ENCODE assay signal across 8 cellular contexts in the genomic region with DNA sequence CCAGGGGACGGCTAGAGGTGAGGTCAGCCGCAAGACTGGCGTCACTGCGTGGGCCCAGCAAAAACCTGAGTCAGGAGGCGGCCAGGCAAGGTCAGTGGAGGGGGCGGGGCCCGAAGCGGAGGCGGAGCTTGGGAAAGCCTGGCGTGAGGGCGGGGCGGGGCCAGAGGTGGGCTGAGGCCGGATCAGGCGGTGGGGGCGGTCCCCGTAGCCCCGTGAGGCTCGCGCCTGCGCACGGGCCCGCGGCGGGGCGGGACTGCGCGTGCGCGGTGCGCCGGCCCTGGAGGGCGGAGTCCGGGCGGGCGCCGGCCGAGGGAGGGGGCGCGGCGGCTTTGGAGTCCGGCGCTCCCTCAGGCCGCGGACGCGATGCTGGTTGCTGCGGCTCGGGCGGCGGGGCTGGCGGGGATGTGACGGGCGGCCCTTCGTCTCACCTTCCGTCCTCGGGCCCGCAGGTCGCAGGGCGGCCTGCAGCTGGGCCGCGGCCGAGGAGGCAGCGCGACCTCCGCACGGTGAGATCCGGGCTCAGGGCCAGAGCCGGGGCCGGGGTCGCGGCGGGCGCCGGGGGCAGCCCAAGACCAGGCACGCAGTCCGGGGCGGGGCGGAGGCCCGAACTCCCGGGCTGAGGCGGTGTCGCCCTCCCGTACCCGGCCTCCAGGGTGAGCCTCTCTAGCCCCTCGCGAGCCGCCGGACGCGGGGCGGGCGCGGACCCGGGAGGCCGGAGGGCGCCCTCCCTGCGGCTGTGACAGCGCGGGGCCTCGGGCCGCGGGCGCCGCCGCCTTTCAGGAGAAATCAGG. TPM values are rescaled to one million over a fixed set of nuclear protein-coding genes. Genes with fewer than 3 reads are reported as not detected.
A peak's percentile ranks its signal among the peaks of the same experiment; 100 is the strongest.
DNase-seq lines count a peak whose midpoint lies in the region; ATAC-seq and TF ChIP-seq lines count a peak whose summit lies in the region.

A gene with protein sequence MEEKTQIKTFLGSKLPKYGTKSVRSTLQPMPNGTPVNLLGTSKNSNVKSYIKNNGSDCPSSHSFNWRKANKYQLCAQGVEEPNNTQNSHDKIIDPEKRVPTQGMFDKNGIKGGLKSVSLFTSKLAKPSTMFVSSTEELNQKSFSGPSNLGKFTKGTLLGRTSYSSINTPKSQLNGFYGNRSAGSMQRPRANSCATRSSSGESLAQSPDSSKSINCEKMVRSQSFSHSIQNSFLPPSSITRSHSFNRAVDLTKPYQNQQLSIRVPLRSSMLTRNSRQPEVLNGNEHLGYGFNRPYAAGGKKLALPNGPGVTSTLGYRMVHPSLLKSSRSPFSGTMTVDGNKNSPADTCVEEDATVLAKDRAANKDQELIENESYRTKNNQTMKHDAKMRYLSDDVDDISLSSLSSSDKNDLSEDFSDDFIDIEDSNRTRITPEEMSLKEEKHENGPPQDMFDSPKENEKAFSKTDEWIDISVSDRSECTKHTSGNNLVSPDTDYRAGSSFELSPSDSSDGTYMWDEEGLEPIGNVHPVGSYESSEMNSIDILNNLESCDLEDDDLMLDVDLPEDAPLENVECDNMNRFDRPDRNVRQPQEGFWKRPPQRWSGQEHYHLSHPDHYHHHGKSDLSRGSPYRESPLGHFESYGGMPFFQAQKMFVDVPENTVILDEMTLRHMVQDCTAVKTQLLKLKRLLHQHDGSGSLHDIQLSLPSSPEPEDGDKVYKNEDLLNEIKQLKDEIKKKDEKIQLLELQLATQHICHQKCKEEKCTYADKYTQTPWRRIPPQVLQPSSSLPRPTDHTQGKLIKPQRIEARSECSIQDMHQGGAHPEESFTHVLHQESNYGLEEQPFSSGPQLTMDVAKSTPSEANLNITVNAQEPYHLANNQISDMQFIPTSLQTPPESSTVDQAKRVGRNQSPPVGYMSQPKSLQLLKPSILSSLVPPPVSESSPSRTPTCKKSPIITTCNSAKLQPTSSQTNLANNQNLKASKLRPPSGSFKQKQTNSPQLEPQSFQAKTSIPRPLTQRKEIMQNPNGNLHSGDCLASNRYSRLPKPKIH (plus strand): TSS at position 287 of the 791 bp plus-strand sequence. CDS start 42,464 bp downstream, outside the sequence.

- peak; percentile 18; the same call in 1 of the 2 replicates for TF ChIP-seq CTCF in GM12874 (IDR thresholded peaks at IDR 0.05; ENCODE audit: insufficient read depth, low read depth, low read length)
- no peak for TF ChIP-seq CTCF in NB4 (IDR thresholded peaks at IDR 0.05; ENCODE audit: low read depth, low read length)
- peak in 3 of 6 experiments; percentile 13 to 32 (median 16) for TF ChIP-seq CTCF in adrenal gland (IDR thresholded peaks at IDR 0.05)
- TF ChIP-seq CTCF in heart left ventricle (IDR thresholded peaks at IDR 0.05): peak in 2 of 12 donors; percentile 11 to 25
- TF ChIP-seq CTCF in upper lobe of left lung (IDR thresholded peaks at IDR 0.05): peak in 3 of 6 experiments; percentile 26 to 59 (median 56)

- H3K27ac ChIP-seq in adrenal gland (peak within 1 kb of the TSS; percentile 80 to 99 (median 87)), heart left ventricle (peak within 1 kb of the TSS; percentile 88 to 99 (median 97)), upper lobe of left lung (peak within 1 kb of the TSS; percentile 88 to 99 (median 96))

- peak; percentile 36 for TF ChIP-seq POLR2A in NB4 (IDR thresholded peaks at IDR 0.05; ENCODE audit: extremely low read depth, insufficient read length)
- peak; percentile 92 to 93 for TF ChIP-seq POLR2A in adrenal gland (IDR thresholded peaks at IDR 0.05)
- TF ChIP-seq POLR2A in heart left ventricle (IDR thresholded peaks at IDR 0.05): peak; percentile 56 to 85
- peak; percentile 35 to 94 (median 90) for TF ChIP-seq POLR2A in upper lobe of left lung (IDR thresholded peaks at IDR 0.05)

- ATAC-seq in HG02571 (IDR thresholded peaks at IDR 0.05; ENCODE audit: unreplicated experiment) (peak; percentile 65), heart left ventricle (peak; percentile 97 to 99 (median 98)), upper lobe of left lung (ENCODE audit: low FRiP score in 2 of 2) (peak; percentile 98)

- peak within 1 kb of the TSS; percentile 52 for H3K4me3 ChIP-seq in NB4 (ENCODE audit: low read depth, low read length)
- peak within 1 kb of the TSS in 3 of 4 donors; percentile 55 to 98 (median 90) for H3K4me3 ChIP-seq in adrenal gland
- peak within 1 kb of the TSS; percentile 66 to 100 (median 90) for H3K4me3 ChIP-seq in heart left ventricle
- H3K4me3 ChIP-seq in upper lobe of left lung: peak within 1 kb of the TSS; percentile 56 to 96 (median 90)

- H3K9me3 ChIP-seq in adrenal gland (replicated peaks in 1 of 3): no peaks in the 10 kb centered on the region
- no peaks in the 10 kb centered on the region for H3K9me3 ChIP-seq in heart left ventricle
- H3K9me3 ChIP-seq in upper lobe of left lung: no peaks in the 10 kb centered on the region

- no peak for TF ChIP-seq EP300 in upper lobe of left lung (IDR thresholded peaks at IDR 0.05)

- H3K36me3 ChIP-seq in adrenal gland (replicated peaks in 1 of 2) (no peaks in the 10 kb centered on the region), heart left ventricle (no peaks in the 10 kb centered on the region), upper lobe of left lung (no peaks in the 10 kb centered on the region)

- intact Hi-C loops in adrenal gland (cut with DNase I) (no loop called here), heart left ventricle (cut with DNase I) (no loop called here), posterior vena cava (cut with DNase I) (no loop called here)

- H3K4me1 ChIP-seq in adrenal gland (replicated peaks in 1 of 2): peaks cover 6 to 25% of the 10 kb centered on the region in 2 donors
- peaks cover 0 to 47% (median 21%) of the 10 kb centered on the region in 12 donors for H3K4me1 ChIP-seq in heart left ventricle
- H3K4me1 ChIP-seq in upper lobe of left lung: peaks cover 16 to 41% (median 22%) of the 10 kb centered on the region in 4 donors

- peak; percentile 90 for DNase-seq in NB4 (ENCODE audit: low read depth)
- DNase-seq in T-helper 1 cell: peak; percentile 86 to 91 (median 88)
- peak; percentile 98 to 100 (median 99) for DNase-seq in adrenal gland
- DNase-seq in heart left ventricle: peak; percentile 98 to 99 (median 99)
- DNase-seq in posterior vena cava (ENCODE audit: low spot score): peak; percentile 99
- peak; percentile 99 to 100 for DNase-seq in upper lobe of left lung

- H3K27me3 ChIP-seq in adrenal gland: no peaks in the 10 kb centered on the region
- no peaks in the 10 kb centered on the region for H3K27me3 ChIP-seq in heart left ventricle
- H3K27me3 ChIP-seq in upper lobe of left lung: no peaks in the 10 kb centered on the region

- WGBS in adrenal gland, 4 donors: 0 to 2% (median 0%) methylated on average over 12 to 105 of the region's 105 CpGs
- WGBS in heart left ventricle, 4 donors: 1% methylated on average over 27 to 105 of the region's 105 CpGs
- 0% methylated on average over 3 to 24 of the region's 105 CpGs for WGBS in upper lobe of left lung, 2 donors

RNA-seq across cellular contexts. Expression of the gene that starts here (rescaled TPM):
- total RNA-seq in adrenal gland (10 to 100 TPM; 22.2 to 63.9 (median 39.1) TPM), heart left ventricle (100 to 1,000 TPM; 101 to 244 (median 161) TPM), posterior vena cava (100 to 1,000 TPM in 1 of 2 donors, 10 to 100 TPM in 1; 85.4 to 108 TPM), upper lobe of left lung (10 to 100 TPM; 28.7 to 78.9 (median 52.6) TPM)
- polyA plus RNA-seq in adrenal gland (10 to 100 TPM in 1 of 3 donors, 1 to 10 TPM in 2; 8.3 to 49.2 (median 8.6) TPM), heart left ventricle (10 to 100 TPM; 32.4 to 72.0 TPM)

Comparison
In these comparisons a context has a peak if more than half of its experiments do, and no peak if none do; other contexts are left out.
1. Peak in every context shown above with its lines: DNase-seq, ATAC-seq, H3K4me3 ChIP-seq and H3K27ac ChIP-seq.
2. POLR2A ChIP-seq: peak in every context shown above with its lines; median percentile 92 in adrenal gland; 90 in upper lobe of left lung; 70 in heart left ventricle; 36 in NB4.